ENCODE assay signal across 23 cellular contexts in the genomic region with DNA sequence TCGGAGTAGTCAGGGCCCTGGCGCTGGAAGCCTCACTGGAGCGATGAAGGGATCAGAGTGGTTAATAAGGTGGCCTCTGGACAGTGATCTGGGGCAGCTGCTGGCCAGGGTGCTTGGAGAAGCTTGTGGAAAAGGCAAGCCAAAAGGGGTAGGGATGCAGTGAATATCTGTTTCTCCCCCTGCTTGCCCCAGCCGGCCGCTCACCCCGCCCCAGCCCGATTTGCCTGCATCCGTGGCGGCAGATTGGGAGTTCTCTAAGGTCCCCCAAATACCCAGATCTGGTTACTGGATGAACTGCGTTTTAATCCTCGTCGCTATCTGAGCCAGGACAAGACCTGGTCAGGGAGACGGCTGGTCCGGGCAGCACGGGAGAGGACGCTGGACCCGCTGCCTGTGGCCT. TPM values are rescaled to one million over a fixed set of nuclear protein-coding genes. Genes with fewer than 3 reads are reported as not detected.
DNase-seq lines count a peak whose midpoint lies in the region; ATAC-seq, FAIRE-seq and TF ChIP-seq lines count a peak whose summit lies in the region.
"Had no signal": no experiment of that assay in that cellular context is flagged by ENCODE, and none has a peak within 500 bp of the region (broad histone marks: within the 10 kb centered on the region; RNA-seq: fewer than 3 reads in every experiment).

No MANE protein-coding gene starts in this region.

- DNase-seq in GM23248: peak; percentile 56
- DNase-seq in adipocyte (ENCODE audit: low read depth): no peak
- DNase-seq in kidney: peak; percentile 66
- no peak for DNase-seq in smooth muscle cell (lab: John Stamatoyannopoulos, UW; ENCODE audit: unreplicated experiment)
- no peak for DNase-seq in NCI-H146 (lab: John Stamatoyannopoulos, UW)
- DNase-seq in stimulated activated CD4-positive, alpha-beta T cell treated with anti-CD3 and anti-CD28 coated beads, Interleukin-2, amount 100 ng/mL, for 48 hours: no peak
- no peak for DNase-seq in NCI-H446 (lab: John Stamatoyannopoulos, UW)
- DNase-seq: activated gamma-delta T cell; anterior cingulate cortex; MV-4-11; naive B cell; NCI-H2029 treated with DMSO at 0.1 percent for 48 hours; NCI-H524 treated with DMSO at 0.1 percent for 48 hours; PC-9; SK-N-SH; stimulated activated CD4-positive, alpha-beta T cell treated with anti-CD3 and anti-CD28 coated beads, Interleukin-15, amount 100 ng/mL, for 24 hours; stimulated activated naive CD4-positive, alpha-beta T cell treated with Interleukin-2 at 50 U/mL for 16 hours; T-helper 9 cell had no signal

- FAIRE-seq in kidney (lab: Jason Lieb, UNC): no peak

- no peak for TF ChIP-seq CTCF in kidney (IDR thresholded peaks at IDR 0.05; ENCODE audit: borderline replicate concordance, extremely low read depth, insufficient read depth)
- TF ChIP-seq CTCF in smooth muscle cell (IDR thresholded peaks at IDR 0.05; ENCODE audit: borderline replicate concordance, insufficient read depth, poor library complexity, severe bottlenecking): no peak

- no peak for ATAC-seq in HG03280 (IDR thresholded peaks at IDR 0.05; ENCODE audit: unreplicated experiment)

- H3K4me2 ChIP-seq in GM23248 (ENCODE audit: unreplicated experiment): peak overlapping the region; percentile 94
- peak overlapping the region; percentile 82 for H3K4me2 ChIP-seq in smooth muscle cell
- H3K4me2 ChIP-seq: PC-9 had no signal

- H4K20me1 ChIP-seq in GM23248 (ENCODE audit: insufficient read depth): no peaks in the 10 kb centered on the region
- no peaks in the 10 kb centered on the region for H4K20me1 ChIP-seq in smooth muscle cell (ENCODE audit: low read depth)

- H3K4me1 ChIP-seq in GM23248 (ENCODE audit: insufficient read depth) (peaks cover 58% of the 10 kb centered on the region), adipocyte (ENCODE audit: control insufficient read depth, insufficient read depth, low read length) (peaks cover 59% of the 10 kb centered on the region), kidney (ENCODE audit: control insufficient read depth in 1 of 2, insufficient read depth in 1 of 2, low read depth in 1 of 2, low read length in 2 of 2) (peaks cover 8 to 10% of the 10 kb centered on the region in 2 donors), smooth muscle cell (ENCODE audit: low read depth) (peaks cover 6% of the 10 kb centered on the region)
- H3K4me1 ChIP-seq: prostate gland had no signal

- H3K27me3 ChIP-seq in GM23248 (replicated peaks; ENCODE audit: insufficient read depth): no peaks in the 10 kb centered on the region
- no peaks in the 10 kb centered on the region for H3K27me3 ChIP-seq in adipocyte (replicated peaks; ENCODE audit: control insufficient read depth, insufficient read depth, low read length)
- peaks cover 90% of the 10 kb centered on the region for H3K27me3 ChIP-seq in smooth muscle cell (ENCODE audit: low read depth)

- H3K36me3 ChIP-seq in GM23248 (ENCODE audit: low read depth) (no peaks in the 10 kb centered on the region), adipocyte (ENCODE audit: control insufficient read depth, insufficient read depth, low read length, severe bottlenecking) (no peaks in the 10 kb centered on the region), kidney (ENCODE audit: control insufficient read depth in 1 of 2, insufficient read depth in 2 of 2, low read length in 2 of 2) (no peaks in the 10 kb centered on the region), smooth muscle cell (ENCODE audit: low read depth) (no peaks in the 10 kb centered on the region)
- H3K36me3 ChIP-seq: prostate gland had no signal

- H3K27ac ChIP-seq in GM23248 (peak overlapping the region; percentile 99), kidney (ENCODE audit: low read depth in 2 of 2, low read length in 2 of 2) (peak overlapping the region; percentile 49 to 73), smooth muscle cell (ENCODE audit: low read depth) (peak overlapping the region; percentile 87)
- H3K27ac ChIP-seq: PC-9, prostate gland had no signal

- in situ Hi-C loops in GM23248 (cut with MboI): loop anchor here (10.0 kb wide), 1 partner anchor 174 kb away; no protein-coding TSS in a partner anchor

- peak overlapping the region; percentile 78 for H3K4me3 ChIP-seq in GM23248
- peak overlapping the region; percentile 82 for H3K4me3 ChIP-seq in adipocyte (ENCODE audit: low read length)
- H3K4me3 ChIP-seq in kidney (ENCODE audit: low read length in 2 of 2): peak overlapping the region in 1 of 2 donors; percentile 40
- H3K4me3 ChIP-seq in smooth muscle cell: peak overlapping the region; percentile 42
- H3K4me3 ChIP-seq: PC-9, prostate gland had no signal

- peak overlapping the region; percentile 97 for H3K9ac ChIP-seq in GM23248
- H3K9ac ChIP-seq in adipocyte (ENCODE audit: low read length): peak overlapping the region; percentile 99
- H3K9ac ChIP-seq in kidney (ENCODE audit: low read length in 2 of 2): peak overlapping the region in 1 of 2 donors; percentile 73
- no peak overlapping the region for H3K9ac ChIP-seq in smooth muscle cell (ENCODE audit: low read depth)
- H3K9ac ChIP-seq: SK-N-SH had no signal

- WGBS in GM23248 (ENCODE audit: low coverage in 1 of 2, low lambda C conversion rate in 2 of 2, missing lambda C conversion rate in 2 of 2), 2 experiments: 12 to 13% methylated on average over 17 of the region's 17 CpGs
- WGBS in smooth muscle cell (ENCODE audit: low lambda C conversion rate): 32% methylated on average over 17 of the region's 17 CpGs

- peak overlapping the region; percentile 50 for H2AFZ ChIP-seq in GM23248
- no peak overlapping the region for H2AFZ ChIP-seq in smooth muscle cell (ENCODE audit: low read depth)
- H2AFZ ChIP-seq: PC-9 had no signal

- no peaks in the 10 kb centered on the region for H3K9me3 ChIP-seq in GM23248 (ENCODE audit: low read depth)
- no peaks in the 10 kb centered on the region for H3K9me3 ChIP-seq in adipocyte (ENCODE audit: control insufficient read depth, low read length)
- H3K9me3 ChIP-seq in kidney (ENCODE audit: control insufficient read depth in 1 of 2, low read length in 2 of 2): no peaks in the 10 kb centered on the region
- H3K9me3 ChIP-seq in smooth muscle cell (replicated peaks; ENCODE audit: low read depth): no peaks in the 10 kb centered on the region
- H3K9me3 ChIP-seq: prostate gland, SK-N-SH had no signal

- H3F3A ChIP-seq in GM23248 (ENCODE audit: insufficient read depth) (peaks cover 13% of the 10 kb centered on the region; the same call in 1 of the 2 replicates), smooth muscle cell (ENCODE audit: low read depth) (no peaks in the 10 kb centered on the region)

- no peaks in the 10 kb centered on the region for H3K9me2 ChIP-seq in GM23248 (ENCODE audit: insufficient read depth)
- H3K9me2 ChIP-seq: SK-N-SH had no signal

- intact Hi-C loops in kidney (cut with DNase I): no loop called here

- peaks cover 90% of the 10 kb centered on the region for H3K79me2 ChIP-seq in GM23248 (ENCODE audit: insufficient read depth)
- peaks cover 37% of the 10 kb centered on the region for H3K79me2 ChIP-seq in smooth muscle cell (ENCODE audit: low read depth)

RNA-seq across cellular contexts. Expression of a gene that starts 7.2 kb away (rescaled TPM):
- total RNA-seq in GM23248 (2014; rRNA removed; shearing (Covaris generic)): 3.6 and 4.9 TPM in 2 replicates
- polyA plus RNA-seq in GM23248 (2016; fragmentation: Nextera tagmentation; extraction: Ambion mirVana) (19.9 and 20.5 TPM in 2 replicates), kidney (ENCODE audit: insufficient read depth, low read depth, low replicate concordance) (11.4 TPM), smooth muscle cell (8.3 and 12.3 TPM in 2 replicates)
- total RNA-seq in kidney (22.0 TPM), smooth muscle cell (3.0 and 3.1 TPM in 2 replicates)
- total RNA-seq: cerebellum had no signal
- polyA plus RNA-seq: IgD-negative memory B cell, liver had no signal

RNA-seq across cellular contexts. Expression of a gene that starts 11.8 kb away (rescaled TPM):
- total RNA-seq in GM23248 (2014; rRNA removed; shearing (Covaris generic)): 1.1 and 1.8 TPM in 2 replicates
- 0.65 and 1.3 TPM in 2 replicates for polyA plus RNA-seq in GM23248 (2016; fragmentation: Nextera tagmentation; extraction: Ambion mirVana)
- 4.8 TPM for total RNA-seq in kidney
- polyA plus RNA-seq in kidney (ENCODE audit: insufficient read depth, low read depth, low replicate concordance): 0.24 TPM
- 1.3 TPM in 1 of 2 replicates, not detected in the other for total RNA-seq in smooth muscle cell
- 0.54 TPM in 1 of 2 replicates, not detected in the other for polyA plus RNA-seq in smooth muscle cell
- total RNA-seq: cerebellum, liver had no signal
- polyA plus RNA-seq: IgD-negative memory B cell, liver had no signal

RNA-seq across cellular contexts. Expression of a gene that starts 12.2 kb away (rescaled TPM):
- 3.8 and 11.3 TPM in 2 replicates for total RNA-seq in GM23248 (2014; rRNA removed; shearing (Covaris generic))
- 16.7 and 20.8 TPM in 2 replicates for polyA plus RNA-seq in GM23248 (2016; fragmentation: Nextera tagmentation; extraction: Ambion mirVana)
- total RNA-seq in kidney: 9.0 TPM
- 2.1 TPM for polyA plus RNA-seq in kidney (ENCODE audit: insufficient read depth, low read depth, low replicate concordance)
- total RNA-seq in smooth muscle cell: 1.4 and 1.6 TPM in 2 replicates
- 3.8 and 4.4 TPM in 2 replicates for polyA plus RNA-seq in smooth muscle cell
- total RNA-seq: cerebellum, liver had no signal
- polyA plus RNA-seq: IgD-negative memory B cell, liver had no signal

RNA-seq across cellular contexts. Expression of a gene that starts 21.0 kb away (rescaled TPM):
- 2.5 and 3.7 TPM in 2 replicates for total RNA-seq in GM23248 (2014; rRNA removed; shearing (Covaris generic))
- polyA plus RNA-seq in GM23248 (2016; fragmentation: Nextera tagmentation; extraction: Ambion mirVana) (5.5 and 6.0 TPM in 2 replicates), kidney (ENCODE audit: insufficient read depth, low read depth, low replicate concordance) (11.7 TPM), smooth muscle cell (2.5 and 2.7 TPM in 2 replicates)
- total RNA-seq in kidney (16.5 TPM), smooth muscle cell (0.54 and 1.2 TPM in 2 replicates)
- total RNA-seq: cerebellum, liver had no signal
- polyA plus RNA-seq: IgD-negative memory B cell, liver had no signal

RNA-seq across cellular contexts. Expression of a gene that starts 32.6 kb away (rescaled TPM):
- total RNA-seq in GM23248 (2014; rRNA removed; shearing (Covaris generic)): 2.2 and 3.4 TPM in 2 replicates
- polyA plus RNA-seq in GM23248 (2016; fragmentation: Nextera tagmentation; extraction: Ambion mirVana) (2.3 and 3.1 TPM in 2 replicates), kidney (ENCODE audit: insufficient read depth, low read depth, low replicate concordance) (13.9 TPM), smooth muscle cell (1.2 and 1.9 TPM in 2 replicates)
- total RNA-seq in kidney (24.5 TPM), smooth muscle cell (0.49 TPM in 2 replicates)
- total RNA-seq: cerebellum, liver had no signal

Comparison
In these comparisons a context has a peak if more than half of its experiments do, and no peak if none do; other contexts are left out.
1. DNase-seq: peak in GM23248 (single experiment) and kidney (single experiment); none in adipocyte (single experiment), smooth muscle cell (single experiment), NCI-H146 (single experiment), stimulated activated CD4-positive, alpha-beta T cell treated with anti-CD3 and anti-CD28 coated beads, Interleukin-2, amount 100 ng/mL, for 48 hours (0 of 2) and NCI-H446 (0 of 2).
2. Peak in every context shown above with its lines, with median percentiles within 50 percentile points of each other: H3K27ac ChIP-seq.